In the genomic region with DNA sequence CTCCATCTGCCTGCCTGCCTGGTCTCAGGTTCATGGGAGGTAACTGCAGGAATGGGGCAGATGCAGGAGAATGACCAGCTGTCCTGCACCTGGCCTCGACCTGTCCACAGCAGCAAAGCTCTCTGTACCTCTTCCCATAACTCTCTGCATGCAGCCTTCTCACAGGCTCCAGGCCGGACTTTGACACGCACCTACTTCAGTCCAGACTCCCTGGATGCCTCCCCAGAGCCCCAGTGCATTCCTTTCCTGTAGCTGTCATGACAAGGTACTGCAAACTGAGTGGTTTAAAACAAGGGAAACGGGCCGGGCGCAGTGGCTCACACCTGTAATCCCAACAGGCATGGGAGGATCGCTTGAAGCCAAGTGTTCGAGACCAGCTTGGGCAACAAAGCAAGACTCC, we compare ENCODE assay signal across 1 cellular context.
A peak's percentile ranks its signal among the peaks of the same experiment; 100 is the strongest.
TF ChIP-seq lines count a peak whose summit lies in the region.

No MANE protein-coding gene starts in this region.

TF ChIP-seq in HepG2, 621 proteins besides CTCF, POLR2A, EP300 and RAD21 (continues in another document):
- TF ChIP-seq ZNF143 (CRISPR knock-in tag; IDR thresholded peaks at IDR 0.05) (peak; percentile 56), ASH2L (IDR thresholded peaks at IDR 0.05; ENCODE audit: insufficient read length, low read depth, low read length) (no peak), NCOA1 (CRISPR knock-in tag; IDR thresholded peaks at IDR 0.05) (no peak), MEIS1 (CRISPR knock-in tag; IDR thresholded peaks at IDR 0.05; ENCODE audit: borderline replicate concordance) (no peak), ZMYM3 (CRISPR knock-in tag; IDR thresholded peaks at IDR 0.05) (peak; percentile 35; the same call in 1 of the 2 replicates), ZFAT (CRISPR knock-in tag; conservative IDR thresholded peaks at IDR 0.05) (no peak), ZNF629 (CRISPR knock-in tag; conservative IDR thresholded peaks at IDR 0.05) (peak; percentile 38; the same call in 1 of the 2 replicates), CHCHD3 (CRISPR knock-in tag; IDR thresholded peaks at IDR 0.05) (no peak), ZNF30 (CRISPR knock-in tag; IDR thresholded peaks at IDR 0.05) (no peak), RNF2 (conservative IDR thresholded peaks at IDR 0.05; ENCODE audit: low read depth) (0 out of 2 replicates have a peak, but pooled peaks have one; percentile 51), GABPA (IDR thresholded peaks at IDR 0.05; ENCODE audit: low read depth, low read length) (no peak), GABPA (CRISPR knock-in tag; IDR thresholded peaks at IDR 0.05; ENCODE audit: low read depth) (0 out of 2 replicates have a peak, but pooled peaks have one; percentile 10), SAP130 (CRISPR knock-in tag; IDR thresholded peaks at IDR 0.05; ENCODE audit: low read depth) (peak; percentile 54; the same call in 1 of the 2 replicates), SKI (IDR thresholded peaks at IDR 0.05; ENCODE audit: partially characterized antibody) (peak; percentile 19), ZNF839 (CRISPR knock-in tag; IDR thresholded peaks at IDR 0.05; ENCODE audit: borderline replicate concordance) (no peak), RELA (CRISPR knock-in tag; IDR thresholded peaks at IDR 0.05) (no peak), ZNF343 (CRISPR knock-in tag; IDR thresholded peaks at IDR 0.05) (no peak), CBFB (CRISPR knock-in tag; IDR thresholded peaks at IDR 0.05) (no peak), SRF (IDR thresholded peaks at IDR 0.05; ENCODE audit: low read depth, low read length) (no peak), TSC22D2 (CRISPR knock-in tag; IDR thresholded peaks at IDR 0.05; ENCODE audit: borderline replicate concordance) (no peak)
- TF ChIP-seq, protein P1, sequence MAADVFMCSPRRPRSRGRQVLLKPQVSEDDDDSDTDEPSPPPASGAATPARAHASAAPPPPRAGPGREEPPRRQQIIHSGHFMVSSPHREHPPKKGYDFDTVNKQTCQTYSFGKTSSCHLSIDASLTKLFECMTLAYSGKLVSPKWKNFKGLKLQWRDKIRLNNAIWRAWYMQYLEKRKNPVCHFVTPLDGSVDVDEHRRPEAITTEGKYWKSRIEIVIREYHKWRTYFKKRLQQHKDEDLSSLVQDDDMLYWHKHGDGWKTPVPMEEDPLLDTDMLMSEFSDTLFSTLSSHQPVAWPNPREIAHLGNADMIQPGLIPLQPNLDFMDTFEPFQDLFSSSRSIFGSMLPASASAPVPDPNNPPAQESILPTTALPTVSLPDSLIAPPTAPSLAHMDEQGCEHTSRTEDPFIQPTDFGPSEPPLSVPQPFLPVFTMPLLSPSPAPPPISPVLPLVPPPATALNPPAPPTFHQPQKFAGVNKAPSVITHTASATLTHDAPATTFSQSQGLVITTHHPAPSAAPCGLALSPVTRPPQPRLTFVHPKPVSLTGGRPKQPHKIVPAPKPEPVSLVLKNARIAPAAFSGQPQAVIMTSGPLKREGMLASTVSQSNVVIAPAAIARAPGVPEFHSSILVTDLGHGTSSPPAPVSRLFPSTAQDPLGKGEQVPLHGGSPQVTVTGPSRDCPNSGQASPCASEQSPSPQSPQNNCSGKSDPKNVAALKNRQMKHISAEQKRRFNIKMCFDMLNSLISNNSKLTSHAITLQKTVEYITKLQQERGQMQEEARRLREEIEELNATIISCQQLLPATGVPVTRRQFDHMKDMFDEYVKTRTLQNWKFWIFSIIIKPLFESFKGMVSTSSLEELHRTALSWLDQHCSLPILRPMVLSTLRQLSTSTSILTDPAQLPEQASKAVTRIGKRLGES (CRISPR knock-in tag; IDR thresholded peaks at IDR 0.05; ENCODE audit: borderline replicate concordance) = no peak
- TF ChIP-seq, protein P2, sequence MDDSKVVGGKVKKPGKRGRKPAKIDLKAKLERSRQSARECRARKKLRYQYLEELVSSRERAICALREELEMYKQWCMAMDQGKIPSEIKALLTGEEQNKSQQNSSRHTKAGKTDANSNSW (CRISPR knock-in tag; IDR thresholded peaks at IDR 0.05; ENCODE audit: borderline replicate concordance) = no peak
- TF ChIP-seq, protein P3, sequence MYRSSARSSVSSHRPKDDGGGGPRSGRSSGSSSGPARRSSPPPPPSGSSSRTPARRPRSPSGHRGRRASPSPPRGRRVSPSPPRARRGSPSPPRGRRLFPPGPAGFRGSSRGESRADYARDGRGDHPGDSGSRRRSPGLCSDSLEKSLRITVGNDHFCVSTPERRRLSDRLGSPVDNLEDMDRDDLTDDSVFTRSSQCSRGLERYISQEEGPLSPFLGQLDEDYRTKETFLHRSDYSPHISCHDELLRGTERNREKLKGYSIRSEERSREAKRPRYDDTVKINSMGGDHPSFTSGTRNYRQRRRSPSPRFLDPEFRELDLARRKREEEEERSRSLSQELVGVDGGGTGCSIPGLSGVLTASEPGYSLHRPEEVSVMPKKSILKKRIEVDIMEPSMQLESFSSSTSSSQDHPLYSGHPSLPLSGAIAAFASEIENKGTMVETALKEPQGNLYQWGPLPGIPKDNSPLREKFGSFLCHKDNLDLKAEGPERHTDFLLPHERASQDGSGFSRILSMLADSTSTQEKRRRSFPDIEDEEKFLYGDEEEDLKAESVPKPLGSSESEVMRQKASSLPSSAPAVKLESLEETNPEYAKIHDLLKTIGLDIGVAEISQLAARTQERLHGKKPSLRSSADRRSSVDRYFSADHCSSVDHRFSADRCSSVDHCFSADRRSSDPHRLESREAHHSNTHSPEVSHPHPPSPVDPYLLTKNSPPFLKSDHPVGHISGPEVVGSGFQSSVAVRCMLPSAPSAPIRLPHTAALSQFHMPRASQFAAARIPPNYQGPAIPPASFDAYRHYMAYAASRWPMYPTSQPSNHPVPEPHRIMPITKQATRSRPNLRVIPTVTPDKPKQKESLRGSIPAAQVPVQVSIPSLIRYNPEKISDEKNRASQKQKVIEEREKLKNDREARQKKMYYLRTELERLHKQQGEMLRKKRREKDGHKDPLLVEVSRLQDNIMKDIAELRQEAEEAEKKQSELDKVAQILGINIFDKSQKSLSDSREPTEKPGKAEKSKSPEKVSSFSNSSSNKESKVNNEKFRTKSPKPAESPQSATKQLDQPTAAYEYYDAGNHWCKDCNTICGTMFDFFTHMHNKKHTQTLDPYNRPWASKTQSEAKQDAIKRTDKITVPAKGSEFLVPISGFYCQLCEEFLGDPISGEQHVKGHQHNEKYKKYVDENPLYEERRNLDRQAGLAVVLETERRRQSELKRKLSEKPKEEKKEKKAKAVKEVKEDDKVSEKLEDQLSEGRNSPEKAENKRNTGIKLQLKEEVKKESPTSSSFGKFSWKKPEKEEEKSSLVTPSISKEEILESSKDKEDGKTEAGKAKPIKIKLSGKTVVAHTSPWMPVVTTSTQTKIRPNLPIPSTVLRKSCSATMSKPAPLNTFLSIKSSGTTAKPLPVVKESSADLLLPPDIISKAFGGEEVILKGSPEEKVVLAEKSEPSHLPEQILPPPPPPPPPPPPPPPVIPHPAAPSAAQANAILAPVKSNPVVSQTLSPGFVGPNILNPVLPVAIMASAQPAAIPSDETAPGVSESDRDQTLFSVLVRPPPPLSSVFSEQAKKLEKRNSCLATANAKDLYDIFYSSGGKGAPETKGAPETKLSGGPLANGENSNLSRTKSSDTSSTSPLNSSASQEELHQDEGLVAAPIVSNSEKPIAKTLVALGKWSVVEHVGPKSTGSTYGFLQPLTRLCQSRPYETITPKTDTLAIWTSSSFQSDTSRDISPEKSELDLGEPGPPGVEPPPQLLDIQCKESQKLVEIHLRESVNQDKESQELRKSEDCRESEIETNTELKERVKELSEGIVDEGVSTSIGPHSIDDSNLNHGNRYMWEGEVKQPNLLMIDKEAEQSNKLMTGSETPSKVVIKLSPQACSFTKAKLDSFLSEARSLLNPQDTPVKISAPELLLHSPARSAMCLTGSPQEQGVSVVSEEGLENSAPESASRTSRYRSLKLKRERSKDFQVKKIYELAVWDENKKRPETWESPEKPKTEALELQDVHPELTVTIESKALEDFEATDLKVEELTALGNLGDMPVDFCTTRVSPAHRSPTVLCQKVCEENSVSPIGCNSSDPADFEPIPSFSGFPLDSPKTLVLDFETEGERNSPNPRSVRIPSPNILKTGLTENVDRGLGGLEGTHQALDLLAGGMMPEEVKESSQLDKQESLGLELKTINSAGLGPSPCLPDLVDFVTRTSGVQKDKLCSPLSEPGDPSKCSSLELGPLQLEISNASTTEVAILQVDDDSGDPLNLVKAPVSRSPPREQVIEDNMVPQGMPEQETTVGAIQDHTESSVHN (CRISPR knock-in tag; IDR thresholded peaks at IDR 0.05) = no peak
- TF ChIP-seq, protein P4, sequence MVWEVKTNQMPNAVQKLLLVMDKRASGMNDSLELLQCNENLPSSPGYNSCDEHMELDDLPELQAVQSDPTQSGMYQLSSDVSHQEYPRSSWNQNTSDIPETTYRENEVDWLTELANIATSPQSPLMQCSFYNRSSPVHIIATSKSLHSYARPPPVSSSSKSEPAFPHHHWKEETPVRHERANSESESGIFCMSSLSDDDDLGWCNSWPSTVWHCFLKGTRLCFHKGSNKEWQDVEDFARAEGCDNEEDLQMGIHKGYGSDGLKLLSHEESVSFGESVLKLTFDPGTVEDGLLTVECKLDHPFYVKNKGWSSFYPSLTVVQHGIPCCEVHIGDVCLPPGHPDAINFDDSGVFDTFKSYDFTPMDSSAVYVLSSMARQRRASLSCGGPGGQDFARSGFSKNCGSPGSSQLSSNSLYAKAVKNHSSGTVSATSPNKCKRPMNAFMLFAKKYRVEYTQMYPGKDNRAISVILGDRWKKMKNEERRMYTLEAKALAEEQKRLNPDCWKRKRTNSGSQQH (CRISPR knock-in tag; IDR thresholded peaks at IDR 0.05; ENCODE audit: low read depth) = no peak
- TF ChIP-seq, protein P5, sequence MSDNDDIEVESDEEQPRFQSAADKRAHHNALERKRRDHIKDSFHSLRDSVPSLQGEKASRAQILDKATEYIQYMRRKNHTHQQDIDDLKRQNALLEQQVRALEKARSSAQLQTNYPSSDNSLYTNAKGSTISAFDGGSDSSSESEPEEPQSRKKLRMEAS (IDR thresholded peaks at IDR 0.05) = peak; percentile 27
- TF ChIP-seq, protein P6, sequence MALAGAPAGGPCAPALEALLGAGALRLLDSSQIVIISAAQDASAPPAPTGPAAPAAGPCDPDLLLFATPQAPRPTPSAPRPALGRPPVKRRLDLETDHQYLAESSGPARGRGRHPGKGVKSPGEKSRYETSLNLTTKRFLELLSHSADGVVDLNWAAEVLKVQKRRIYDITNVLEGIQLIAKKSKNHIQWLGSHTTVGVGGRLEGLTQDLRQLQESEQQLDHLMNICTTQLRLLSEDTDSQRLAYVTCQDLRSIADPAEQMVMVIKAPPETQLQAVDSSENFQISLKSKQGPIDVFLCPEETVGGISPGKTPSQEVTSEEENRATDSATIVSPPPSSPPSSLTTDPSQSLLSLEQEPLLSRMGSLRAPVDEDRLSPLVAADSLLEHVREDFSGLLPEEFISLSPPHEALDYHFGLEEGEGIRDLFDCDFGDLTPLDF (CRISPR knock-in tag; IDR thresholded peaks at IDR 0.05) = no peak
- TF ChIP-seq, protein P7, sequence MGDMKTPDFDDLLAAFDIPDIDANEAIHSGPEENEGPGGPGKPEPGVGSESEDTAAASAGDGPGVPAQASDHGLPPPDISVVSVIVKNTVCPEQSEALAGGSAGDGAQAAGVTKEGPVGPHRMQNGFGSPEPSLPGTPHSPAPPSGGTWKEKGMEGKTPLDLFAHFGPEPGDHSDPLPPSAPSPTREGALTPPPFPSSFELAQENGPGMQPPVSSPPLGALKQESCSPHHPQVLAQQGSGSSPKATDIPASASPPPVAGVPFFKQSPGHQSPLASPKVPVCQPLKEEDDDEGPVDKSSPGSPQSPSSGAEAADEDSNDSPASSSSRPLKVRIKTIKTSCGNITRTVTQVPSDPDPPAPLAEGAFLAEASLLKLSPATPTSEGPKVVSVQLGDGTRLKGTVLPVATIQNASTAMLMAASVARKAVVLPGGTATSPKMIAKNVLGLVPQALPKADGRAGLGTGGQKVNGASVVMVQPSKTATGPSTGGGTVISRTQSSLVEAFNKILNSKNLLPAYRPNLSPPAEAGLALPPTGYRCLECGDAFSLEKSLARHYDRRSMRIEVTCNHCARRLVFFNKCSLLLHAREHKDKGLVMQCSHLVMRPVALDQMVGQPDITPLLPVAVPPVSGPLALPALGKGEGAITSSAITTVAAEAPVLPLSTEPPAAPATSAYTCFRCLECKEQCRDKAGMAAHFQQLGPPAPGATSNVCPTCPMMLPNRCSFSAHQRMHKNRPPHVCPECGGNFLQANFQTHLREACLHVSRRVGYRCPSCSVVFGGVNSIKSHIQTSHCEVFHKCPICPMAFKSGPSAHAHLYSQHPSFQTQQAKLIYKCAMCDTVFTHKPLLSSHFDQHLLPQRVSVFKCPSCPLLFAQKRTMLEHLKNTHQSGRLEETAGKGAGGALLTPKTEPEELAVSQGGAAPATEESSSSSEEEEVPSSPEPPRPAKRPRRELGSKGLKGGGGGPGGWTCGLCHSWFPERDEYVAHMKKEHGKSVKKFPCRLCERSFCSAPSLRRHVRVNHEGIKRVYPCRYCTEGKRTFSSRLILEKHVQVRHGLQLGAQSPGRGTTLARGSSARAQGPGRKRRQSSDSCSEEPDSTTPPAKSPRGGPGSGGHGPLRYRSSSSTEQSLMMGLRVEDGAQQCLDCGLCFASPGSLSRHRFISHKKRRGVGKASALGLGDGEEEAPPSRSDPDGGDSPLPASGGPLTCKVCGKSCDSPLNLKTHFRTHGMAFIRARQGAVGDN (CRISPR knock-in tag; IDR thresholded peaks at IDR 0.05) = peak; percentile 56; the same call in 1 of the 2 replicates
- TF ChIP-seq, protein P8, sequence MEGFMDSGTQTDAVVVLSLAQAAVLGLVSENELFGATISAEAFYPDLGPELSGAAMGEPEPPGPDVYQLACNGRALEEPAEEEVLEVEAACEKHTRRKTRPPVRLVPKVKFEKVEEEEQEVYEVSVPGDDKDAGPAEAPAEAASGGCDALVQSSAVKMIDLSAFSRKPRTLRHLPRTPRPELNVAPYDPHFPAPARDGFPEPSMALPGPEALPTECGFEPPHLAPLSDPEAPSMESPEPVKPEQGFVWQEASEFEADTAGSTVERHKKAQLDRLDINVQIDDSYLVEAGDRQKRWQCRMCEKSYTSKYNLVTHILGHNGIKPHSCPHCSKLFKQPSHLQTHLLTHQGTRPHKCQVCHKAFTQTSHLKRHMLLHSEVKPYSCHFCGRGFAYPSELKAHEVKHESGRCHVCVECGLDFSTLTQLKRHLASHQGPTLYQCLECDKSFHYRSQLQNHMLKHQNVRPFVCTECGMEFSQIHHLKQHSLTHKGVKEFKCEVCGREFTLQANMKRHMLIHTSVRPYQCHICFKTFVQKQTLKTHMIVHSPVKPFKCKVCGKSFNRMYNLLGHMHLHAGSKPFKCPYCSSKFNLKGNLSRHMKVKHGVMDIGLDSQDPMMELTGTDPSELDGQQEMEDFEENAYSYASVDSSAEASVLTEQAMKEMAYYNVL (CRISPR knock-in tag; IDR thresholded peaks at IDR 0.05; ENCODE audit: borderline replicate concordance) = 0 out of 2 replicates have a peak, but pooled peaks have one; percentile 24
- TF ChIP-seq, protein P9, sequence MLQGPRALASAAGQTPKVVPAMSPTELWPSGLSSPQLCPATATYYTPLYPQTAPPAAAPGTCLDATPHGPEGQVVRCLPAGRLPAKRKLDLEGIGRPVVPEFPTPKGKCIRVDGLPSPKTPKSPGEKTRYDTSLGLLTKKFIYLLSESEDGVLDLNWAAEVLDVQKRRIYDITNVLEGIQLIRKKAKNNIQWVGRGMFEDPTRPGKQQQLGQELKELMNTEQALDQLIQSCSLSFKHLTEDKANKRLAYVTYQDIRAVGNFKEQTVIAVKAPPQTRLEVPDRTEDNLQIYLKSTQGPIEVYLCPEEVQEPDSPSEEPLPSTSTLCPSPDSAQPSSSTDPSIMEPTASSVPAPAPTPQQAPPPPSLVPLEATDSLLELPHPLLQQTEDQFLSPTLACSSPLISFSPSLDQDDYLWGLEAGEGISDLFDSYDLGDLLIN (CRISPR knock-in tag; IDR thresholded peaks at IDR 0.05; ENCODE audit: borderline replicate concordance) = no peak
